ENCODE assay signal across 8 cellular contexts in the genomic region with DNA sequence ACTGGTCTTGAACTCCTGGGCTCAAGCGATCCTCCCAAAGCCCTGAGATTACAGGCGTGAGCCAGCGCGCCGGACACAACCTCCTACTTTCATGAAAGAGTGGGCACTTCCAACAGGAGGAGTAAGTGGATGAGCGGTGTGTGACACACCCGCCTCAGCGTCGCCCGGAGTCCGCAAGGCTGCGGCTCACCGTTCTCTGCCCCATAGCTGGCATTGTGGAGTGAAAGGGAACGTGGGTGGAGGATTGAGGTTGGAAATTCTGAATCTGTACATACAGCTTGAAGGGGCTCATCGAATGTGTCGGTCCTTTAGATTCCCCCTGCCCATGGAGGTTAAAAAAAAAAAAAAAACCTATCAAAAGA. TPM values are rescaled to one million over a fixed set of nuclear protein-coding genes. Genes with fewer than 3 reads are reported as not detected.
DNase-seq lines count a peak whose midpoint lies in the region; ATAC-seq and TF ChIP-seq lines count a peak whose summit lies in the region.

No MANE protein-coding gene starts in this region.

- peak; percentile 64 for DNase-seq in Calu3
- DNase-seq in M059J (ENCODE audit: low read depth), result peak; percentile 81
- peak; percentile 76 for DNase-seq in activated T-cell treated with anti-CD3 and anti-CD28 coated beads, Interleukin-2, amount 50 U/mL, for 24 hours
- DNase-seq in heart left ventricle, result peak in 2 of 5 donors; percentile 34 to 68
- no peak for DNase-seq in prostate gland (ENCODE audit: low spot score)
- DNase-seq in GM10266 (ENCODE audit: extremely low spot score), result no peak
- no peak for DNase-seq in HEK293T (ENCODE audit: extremely low spot score)

- H3K27ac ChIP-seq in heart left ventricle (peak overlapping the region; percentile 62 to 95 (median 86)), prostate gland (peak overlapping the region; percentile 86 to 96)

- TF ChIP-seq CTCF in Calu3 (IDR thresholded peaks at IDR 0.05; ENCODE audit: unreplicated experiment) (no peak), heart left ventricle (IDR thresholded peaks at IDR 0.05) (no peak), prostate gland (IDR thresholded peaks at IDR 0.05) (no peak), GM10266 (IDR thresholded peaks at IDR 0.05; ENCODE audit: control insufficient read depth, insufficient read depth, low read depth, missing control alignments) (no peak)

- intact Hi-C loops in Calu3 (cut with micrococcal nuclease; ENCODE audit: unreplicated experiment) (no loop called here), heart left ventricle (cut with DNase I) (loop anchor here in 1 of 10 donors (5.0 kb wide), 1 partner anchor 44 kb away; the partner anchor contains the start of gene TSPAN14), prostate gland (cut with DNase I) (no loop called here)

- peaks cover 3 to 54% (median 44%) of the 10 kb centered on the region in 12 donors for H3K4me1 ChIP-seq in heart left ventricle
- H3K4me1 ChIP-seq in prostate gland (replicated peaks), result peaks cover 15% of the 10 kb centered on the region

- H3K4me3 ChIP-seq in heart left ventricle (peak overlapping the region; percentile 57 to 94 (median 85)), prostate gland (peak overlapping the region; percentile 72 to 92)

- BruUV-seq in Calu3 (replicated peaks; lab: Mats Ljungman, UMichigan), result TSS peak; percentile 95

- H3K27me3 ChIP-seq in heart left ventricle (peaks cover 0 to 6% (median 0%) of the 10 kb centered on the region in 9 donors), prostate gland (replicated peaks; ENCODE audit: insufficient read depth) (no peaks in the 10 kb centered on the region)

- peak overlapping the region; percentile 60 for H3K27ac Mint-ChIP-seq in Calu3 (ENCODE audit: unreplicated experiment)
- peak overlapping the region; percentile 93 for H3K27ac Mint-ChIP-seq in activated T-cell treated with anti-CD3 and anti-CD28 coated beads, Interleukin-2, amount 50 U/mL, for 24 hours

- CTCF ChIA-PET in Calu3 (lab: Charles Lee) (interaction anchor here (0.6 to 2.0 kb wide), 16 partner anchors 11 to 1385 kb away, joined by 3 to 15 read pairs (median 4); no protein-coding TSS in a partner anchor), HEK293T (lab: Yijun Ruan, JAX) (interaction anchor here (0.5 to 1.0 kb wide), 5 partner anchors 23 to 98 kb away, joined by 3 to 5 read pairs (median 4); no protein-coding TSS in a partner anchor)

- H3K36me3 ChIP-seq in heart left ventricle, result no peaks in the 10 kb centered on the region
- H3K36me3 ChIP-seq in prostate gland, result no peaks in the 10 kb centered on the region

- 11 to 36% (median 14%) methylated on average over 16 of the region's 16 CpGs for WGBS in heart left ventricle, 4 donors
- WGBS in prostate gland, result 14% methylated on average over 16 of the region's 16 CpGs

- H3K36me3 Mint-ChIP-seq in Calu3 (ENCODE audit: insufficient read depth, unreplicated experiment), result peaks cover 23% of the 10 kb centered on the region
- H3K36me3 Mint-ChIP-seq in activated T-cell treated with anti-CD3 and anti-CD28 coated beads, Interleukin-2, amount 50 U/mL, for 24 hours (ENCODE audit: low read depth), result no peaks in the 10 kb centered on the region

- ATAC-seq in GM21619 (IDR thresholded peaks at IDR 0.05; ENCODE audit: unreplicated experiment) (peak; percentile 19), heart left ventricle (peak; percentile 17 to 56 (median 49))

- peak overlapping the region; percentile 76 for H3K4me3 Mint-ChIP-seq in Calu3 (ENCODE audit: low read depth, unreplicated experiment)
- peak overlapping the region; percentile 80 for H3K4me3 Mint-ChIP-seq in activated T-cell treated with anti-CD3 and anti-CD28 coated beads, Interleukin-2, amount 50 U/mL, for 24 hours

- H3K4me1 Mint-ChIP-seq in Calu3 (ENCODE audit: low read depth, unreplicated experiment), result peaks cover 33% of the 10 kb centered on the region
- peaks cover 34% of the 10 kb centered on the region for H3K4me1 Mint-ChIP-seq in activated T-cell treated with anti-CD3 and anti-CD28 coated beads, Interleukin-2, amount 50 U/mL, for 24 hours (ENCODE audit: low read depth)

- no peak for TF ChIP-seq POLR2A in heart left ventricle (IDR thresholded peaks at IDR 0.05)
- TF ChIP-seq POLR2A in prostate gland (IDR thresholded peaks at IDR 0.05), result no peak

- no peaks in the 10 kb centered on the region for H3K9me3 Mint-ChIP-seq in Calu3 (ENCODE audit: low read depth, unreplicated experiment)
- no peaks in the 10 kb centered on the region for H3K9me3 Mint-ChIP-seq in activated T-cell treated with anti-CD3 and anti-CD28 coated beads, Interleukin-2, amount 50 U/mL, for 24 hours

- H3K27me3 Mint-ChIP-seq in Calu3 (ENCODE audit: unreplicated experiment), result no peaks in the 10 kb centered on the region
- H3K27me3 Mint-ChIP-seq in activated T-cell treated with anti-CD3 and anti-CD28 coated beads, Interleukin-2, amount 50 U/mL, for 24 hours, result no peaks in the 10 kb centered on the region

- POLR2A ChIA-PET in HEK293T (lab: Yijun Ruan, JAX), result interaction anchor here (0.6 to 1.4 kb wide), 17 partner anchors 9 to 98 kb away, joined by 3 to 11 read pairs (median 4); no protein-coding TSS in a partner anchor

- H3K9me3 ChIP-seq in heart left ventricle (no peaks in the 10 kb centered on the region), prostate gland (no peaks in the 10 kb centered on the region)

TF ChIP-seq in HEK293T, 16 proteins besides CTCF, POLR2A, EP300 and RAD21:
- TF ChIP-seq ELF4 (IDR thresholded peaks at IDR 0.05) (no peak), FOXK2 (IDR thresholded peaks at IDR 0.05) (no peak), FOXA1 (IDR thresholded peaks at IDR 0.05) (no peak), L3MBTL2 (conservative IDR thresholded peaks at IDR 0.05) (no peak), TARDBP (IDR thresholded peaks at IDR 0.05) (no peak), NFRKB (IDR thresholded peaks at IDR 0.05) (no peak), HDGF (IDR thresholded peaks at IDR 0.05; ENCODE audit: borderline replicate concordance) (no peak), ARNT (IDR thresholded peaks at IDR 0.05) (no peak), PKNOX1 (IDR thresholded peaks at IDR 0.05) (no peak), FOXM1 (IDR thresholded peaks at IDR 0.05; ENCODE audit: borderline replicate concordance) (no peak), ZNF384 (IDR thresholded peaks at IDR 0.05) (no peak), CTBP1 (IDR thresholded peaks at IDR 0.05; ENCODE audit: borderline replicate concordance) (no peak), BHLHE40 (IDR thresholded peaks at IDR 0.05; ENCODE audit: borderline replicate concordance) (no peak), SP1 (IDR thresholded peaks at IDR 0.05) (no peak)

RNA-seq across cellular contexts. Expression of gene PRXL2A, which starts 0.5 kb away (rescaled TPM):
- total RNA-seq in Calu3 (2022), result 61.4 and 67.2 TPM in 2 replicates
- total RNA-seq in M059J (2014; rRNA removed; shearing (Covaris generic)), result 23.6 and 32.4 TPM in 2 replicates
- total RNA-seq in heart left ventricle, result 100 to 1,000 TPM in 1 of 9 donors, 10 to 100 TPM in 8; 63.9 to 123 (median 78.6) TPM
- polyA plus RNA-seq in heart left ventricle, result 10 to 100 TPM; 69.9 to 74.4 TPM
- total RNA-seq in prostate gland, result 100 to 1,000 TPM in 1 of 2 donors, 10 to 100 TPM in 1; 86.0 to 101 TPM

RNA-seq across cellular contexts. Expression of gene TSPAN14, which starts 46.3 kb away (rescaled TPM):
- total RNA-seq in Calu3 (2022) (98.6 and 116 TPM in 2 replicates), heart left ventricle (10 to 100 TPM; 24.6 to 71.5 (median 39.6) TPM), prostate gland (100 to 1,000 TPM in 1 of 2 donors, 10 to 100 TPM in 1; 69.8 to 103 TPM)
- total RNA-seq in M059J (2014; rRNA removed; shearing (Covaris generic)), result 32.0 and 44.4 TPM in 2 replicates
- polyA plus RNA-seq in heart left ventricle, result 10 to 100 TPM; 17.4 to 46.3 TPM

RNA-seq across cellular contexts. Expression of gene DYDC2, which starts 51.2 kb away (rescaled TPM):
- not detected in 2 replicates for total RNA-seq in Calu3 (2022)
- not detected in 2 replicates for total RNA-seq in M059J (2014; rRNA removed; shearing (Covaris generic))
- total RNA-seq in heart left ventricle, result not detected
- polyA plus RNA-seq in heart left ventricle, result not detected
- not detected for total RNA-seq in prostate gland

RNA-seq across cellular contexts. Expression of gene DYDC1, which starts 51.3 kb away (rescaled TPM):
- total RNA-seq in Calu3 (2022) (not detected in 2 replicates), heart left ventricle (not detected), prostate gland (1 to 10 TPM in 1 of 2 donors, not detected in 1; 8.7 TPM)
- not detected in 2 replicates for total RNA-seq in M059J (2014; rRNA removed; shearing (Covaris generic))
- not detected for polyA plus RNA-seq in heart left ventricle

Comparison
In these comparisons a context has a peak if more than half of its experiments do, and no peak if none do; other contexts are left out.
1. DNase-seq: peak in Calu3 (single experiment), M059J (single experiment) and activated T-cell treated with anti-CD3 and anti-CD28 coated beads, Interleukin-2, amount 50 U/mL, for 24 hours (single experiment); none in prostate gland (single experiment), GM10266 (single experiment) and HEK293T (single experiment).